In the genomic region with DNA sequence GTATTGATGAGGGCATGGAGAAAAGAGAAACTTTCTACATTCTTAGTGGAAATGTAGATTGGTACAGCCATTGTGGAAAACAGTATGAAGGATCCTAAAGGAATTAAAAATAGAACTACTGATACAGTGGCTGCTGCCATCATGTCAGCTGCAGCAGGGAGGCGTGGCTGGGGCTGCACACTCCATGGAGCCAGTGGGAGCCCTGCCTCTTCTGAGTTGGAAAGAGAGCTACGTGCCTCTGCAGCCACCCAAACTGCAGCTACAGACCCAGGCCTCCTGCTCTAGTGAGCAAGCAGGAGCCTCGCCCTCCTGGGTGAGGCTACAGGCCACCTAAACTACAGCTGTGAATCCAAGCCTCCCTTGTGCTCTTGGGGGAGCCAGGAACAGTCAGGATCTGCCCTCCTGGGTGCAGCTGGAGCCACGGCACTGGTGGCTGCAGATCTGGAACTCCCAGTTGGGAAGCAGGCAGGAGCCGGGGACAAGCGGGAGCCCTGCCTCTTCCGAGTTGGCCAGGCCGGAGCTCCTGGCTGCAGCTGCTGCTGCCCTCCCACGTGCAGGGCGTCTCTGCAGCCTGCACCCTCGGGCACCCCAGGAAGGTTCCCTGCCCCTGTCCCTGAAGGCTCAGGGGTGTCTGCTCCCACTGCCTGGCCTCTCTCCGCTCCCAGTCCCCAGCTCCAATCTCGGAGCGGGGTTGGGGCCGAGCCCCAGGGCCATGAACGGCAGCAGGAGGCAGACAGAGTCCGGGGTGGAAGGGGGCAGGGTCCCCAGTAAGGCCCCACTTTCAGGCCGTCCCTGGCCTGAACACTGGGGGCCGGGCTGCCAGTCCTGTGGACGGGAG, we compare ENCODE assay signal across 22 cellular contexts.
DNase-seq lines count a peak whose midpoint lies in the region; ATAC-seq, FAIRE-seq and TF ChIP-seq lines count a peak whose summit lies in the region.
"Had no signal": no experiment of that assay in that cellular context is flagged by ENCODE, and none has a peak within 500 bp of the region (broad histone marks: within the 10 kb centered on the region; RNA-seq: fewer than 3 reads in every experiment).

No MANE protein-coding gene starts in this region.

- no peak overlapping the region for H3K4me3 Mint-ChIP-seq in endodermal cell
- no peak overlapping the region for H3K4me3 Mint-ChIP-seq in stimulated activated memory B cell treated with anti-CD40 and anti-IgM and Interleukin-4, amounts not matched to agents 10 μg/mL and 1 μg/mL and 100 μg/mL, for 72 hours
- H3K4me3 Mint-ChIP-seq: CD14-positive monocyte had no signal

- peak overlapping the region; percentile 37 for H2AFZ ChIP-seq in HepG2 (ENCODE audit: low read length)

- in situ Hi-C loops in HepG2 (cut with HindIII; ENCODE audit: extremely low pct_ligation_motif_present, low pct_unique_long_range_greater_than_20kb): no loop called here

- ATAC-seq in HepG2 (peak; percentile 87), pancreas (no peak)
- peak; percentile 37 for ATAC-seq in stimulated activated memory B cell treated with anti-CD40 and anti-IgM and Interleukin-4, amounts not matched to agents 10 μg/mL and 1 μg/mL and 100 μg/mL, for 72 hours
- ATAC-seq: PC-3 had no signal

- WGBS in endodermal cell (ENCODE audit: insufficient coverage in 1 of 2, insufficient read length in 1 of 2), 2 experiments: 87 to 93% methylated on average over 10 to 20 of the region's 20 CpGs
- 11% methylated on average over 6 of the region's 20 CpGs for WGBS in HepG2 (ENCODE audit: low lambda C conversion rate)
- 82 to 90% methylated on average over 20 of the region's 20 CpGs for WGBS in pancreas, 2 donors

- no peaks in the 10 kb centered on the region for H3K9me3 Mint-ChIP-seq in endodermal cell
- H3K9me3 Mint-ChIP-seq in stimulated activated memory B cell treated with anti-CD40 and anti-IgM and Interleukin-4, amounts not matched to agents 10 μg/mL and 1 μg/mL and 100 μg/mL, for 72 hours: no peaks in the 10 kb centered on the region
- H3K9me3 Mint-ChIP-seq: CD14-positive monocyte had no signal

- H3K4me1 ChIP-seq in SJCRH30 (peaks cover 8% of the 10 kb centered on the region), endodermal cell (ENCODE audit: control insufficient read depth, insufficient read depth, low read length) (no peaks in the 10 kb centered on the region), HepG2 (ENCODE audit: insufficient read depth, low read length) (peaks cover 31% of the 10 kb centered on the region), pancreas (no peaks in the 10 kb centered on the region)

- H3K4me3 ChIP-seq in SJCRH30 (peak overlapping the region; percentile 34), endodermal cell (ENCODE audit: low read length) (no peak overlapping the region), HepG2 (replicated peaks in 1 of 3; ENCODE audit: insufficient read depth in 1 of 3, low read depth in 2 of 3, low read length in 3 of 3) (peak overlapping the region; percentile 40 to 61 (median 43)), pancreas (no peak overlapping the region)
- H3K4me3 ChIP-seq: HAP-1 had no signal

- TF ChIP-seq CTCF in endodermal cell (conservative IDR thresholded peaks at IDR 0.05) (no peak), HepG2 (CRISPR knock-in tag; IDR thresholded peaks at IDR 0.05) (no peak), pancreas (IDR thresholded peaks at IDR 0.05) (no peak)

- no TSS peak for BruUV-seq in HepG2 (replicated peaks; lab: Mats Ljungman, UMichigan)

- H3K27ac Mint-ChIP-seq in endodermal cell: no peak overlapping the region
- H3K27ac Mint-ChIP-seq in stimulated activated memory B cell treated with anti-CD40 and anti-IgM and Interleukin-4, amounts not matched to agents 10 μg/mL and 1 μg/mL and 100 μg/mL, for 72 hours: no peak overlapping the region
- H3K27ac Mint-ChIP-seq: CD14-positive monocyte had no signal

- H3K27me3 ChIP-seq in SJCRH30 (no peaks in the 10 kb centered on the region), endodermal cell (ENCODE audit: control insufficient read depth, insufficient read depth, low read length, poor library complexity, severe bottlenecking) (no peaks in the 10 kb centered on the region), HepG2 (ENCODE audit: control insufficient read depth in 1 of 2, insufficient read depth in 2 of 2, low read length in 2 of 2) (no peaks in the 10 kb centered on the region), pancreas (no peaks in the 10 kb centered on the region)

- H3K36me3 Mint-ChIP-seq in endodermal cell (ENCODE audit: low read depth): no peaks in the 10 kb centered on the region
- no peaks in the 10 kb centered on the region for H3K36me3 Mint-ChIP-seq in stimulated activated memory B cell treated with anti-CD40 and anti-IgM and Interleukin-4, amounts not matched to agents 10 μg/mL and 1 μg/mL and 100 μg/mL, for 72 hours
- H3K36me3 Mint-ChIP-seq: CD14-positive monocyte had no signal

- no peak for TF ChIP-seq EP300 in HepG2 (IDR thresholded peaks at IDR 0.05; ENCODE audit: low read depth in 2 of 2, low read length in 2 of 2)
- TF ChIP-seq EP300 in HepG2 (CRISPR knock-in tag; IDR thresholded peaks at IDR 0.05; ENCODE audit: borderline replicate concordance): no peak

- H3K4me2 ChIP-seq in HepG2 (ENCODE audit: low read depth, low read length): peak overlapping the region; percentile 85
- H3K4me2 ChIP-seq: SK-N-SH had no signal

- intact Hi-C loops in HepG2 (cut with micrococcal nuclease; ENCODE audit: unreplicated experiment) (no loop called here), pancreas (cut with DNase I) (no loop called here)

- H3K36me3 ChIP-seq in SJCRH30: no peaks in the 10 kb centered on the region; the same call in 1 of the 2 replicates
- H3K36me3 ChIP-seq in endodermal cell (ENCODE audit: control insufficient read depth, insufficient read depth, low read length): no peaks in the 10 kb centered on the region
- no peaks in the 10 kb centered on the region for H3K36me3 ChIP-seq in HepG2 (replicated peaks in 1 of 2; ENCODE audit: control insufficient read depth in 1 of 2, insufficient read depth in 2 of 2, low read length in 2 of 2)
- no peaks in the 10 kb centered on the region for H3K36me3 ChIP-seq in pancreas
- H3K36me3 ChIP-seq: HAP-1 had no signal

- H4K20me1 ChIP-seq in HepG2 (ENCODE audit: insufficient read depth, low read length): no peaks in the 10 kb centered on the region

- no peaks in the 10 kb centered on the region for H3K79me2 ChIP-seq in HepG2 (ENCODE audit: insufficient read depth, low read length)

- POLR2A ChIA-PET in HepG2 (lab: Yijun Ruan, JAX): no interaction called here
- POLR2A ChIA-PET in HEK293T (lab: Yijun Ruan, JAX): no interaction called here

- no peak for TF ChIP-seq RAD21 in HepG2 (CRISPR knock-in tag; IDR thresholded peaks at IDR 0.05)

- CTCF ChIA-PET in HepG2 (lab: Yijun Ruan, JAX; ENCODE audit: low intra/inter-chr PET ratio, low total read pairs) (no interaction called here), HEK293T (lab: Yijun Ruan, JAX) (interaction anchor here (0.6 kb wide), 2 partner anchors 29 to 908 kb away, joined by 3 to 10 read pairs; no protein-coding TSS in a partner anchor)

- H3K9me3 ChIP-seq in SJCRH30 (replicated peaks): no peaks in the 10 kb centered on the region; the same call in 1 of the 2 replicates
- no peaks in the 10 kb centered on the region for H3K9me3 ChIP-seq in endodermal cell (ENCODE audit: control insufficient read depth, low read length)
- no peaks in the 10 kb centered on the region for H3K9me3 ChIP-seq in HepG2 (ENCODE audit: low read length)
- no peaks in the 10 kb centered on the region for H3K9me3 ChIP-seq in pancreas
- H3K9me3 ChIP-seq: HAP-1, SK-N-SH had no signal

- no peak overlapping the region for H3K27ac ChIP-seq in SJCRH30
- H3K27ac ChIP-seq in endodermal cell (ENCODE audit: low read depth, low read length): no peak overlapping the region
- H3K27ac ChIP-seq in HepG2 (ENCODE audit: extremely low read length, insufficient read depth, low read length): no peak overlapping the region
- no peak overlapping the region for H3K27ac ChIP-seq in pancreas

- peak; percentile 41 to 52 for DNase-seq in SJCRH30
- peak; percentile 50 for DNase-seq in endodermal cell
- DNase-seq in HepG2 (ENCODE audit: low spot score): no peak
- DNase-seq in pancreas: no peak
- DNase-seq in HEK293T (ENCODE audit: extremely low spot score): no peak
- DNase-seq in NCI-H526 treated with DMSO at 0.1 percent for 48 hours (lab: John Stamatoyannopoulos, UW): no peak
- DNase-seq: ACHN, AML-193, DMS 273 treated with DMSO at 0.1 percent for 48 hours, GF-D8, KBM-7, NCI-H1417 treated with DMSO at 0.1 percent for 48 hours, NCI-H1930, NCI-H2171 treated with DMSO at 0.1 percent for 48 hours, NCI-H510A, NCI-H82, PC-3, SK-N-SH had no signal

- no peaks in the 10 kb centered on the region for H3K4me1 Mint-ChIP-seq in endodermal cell
- no peaks in the 10 kb centered on the region for H3K4me1 Mint-ChIP-seq in stimulated activated memory B cell treated with anti-CD40 and anti-IgM and Interleukin-4, amounts not matched to agents 10 μg/mL and 1 μg/mL and 100 μg/mL, for 72 hours
- H3K4me1 Mint-ChIP-seq: CD14-positive monocyte had no signal

- TF ChIP-seq POLR2A in HepG2 (IDR thresholded peaks at IDR 0.05; ENCODE audit: insufficient read depth in 1 of 2, low read depth in 2 of 2, low read length in 2 of 2): no peak

- H3K27me3 Mint-ChIP-seq in endodermal cell (ENCODE audit: insufficient read depth): no peaks in the 10 kb centered on the region
- peaks cover 5% of the 10 kb centered on the region for H3K27me3 Mint-ChIP-seq in stimulated activated memory B cell treated with anti-CD40 and anti-IgM and Interleukin-4, amounts not matched to agents 10 μg/mL and 1 μg/mL and 100 μg/mL, for 72 hours

- FAIRE-seq in HepG2 (lab: Jason Lieb, UNC) (no peak), pancreas (lab: Jason Lieb, UNC) (no peak)
- FAIRE-seq: GM12891 had no signal

- H3K9ac ChIP-seq in endodermal cell (ENCODE audit: extremely low read depth, low read length, poor library complexity, severe bottlenecking) (no peak overlapping the region), HepG2 (ENCODE audit: insufficient read depth, low read depth, low read length) (peak overlapping the region; percentile 44)
- H3K9ac ChIP-seq: SK-N-SH had no signal

TF ChIP-seq in HEK293T, 16 proteins besides CTCF, POLR2A, EP300 and RAD21:
- no peak for TF ChIP-seq ZNF384 (IDR thresholded peaks at IDR 0.05)
- TF ChIP-seq TARDBP (IDR thresholded peaks at IDR 0.05): no peak
- TF ChIP-seq LEF1 (IDR thresholded peaks at IDR 0.05; ENCODE audit: borderline replicate concordance): no peak
- no peak for TF ChIP-seq FOXM1 (IDR thresholded peaks at IDR 0.05; ENCODE audit: borderline replicate concordance)
- TF ChIP-seq SUZ12 (IDR thresholded peaks at IDR 0.05): no peak
- TF ChIP-seq HDGF (IDR thresholded peaks at IDR 0.05; ENCODE audit: borderline replicate concordance): no peak

Comparison
In these comparisons a context has a peak if more than half of its experiments do, and no peak if none do; other contexts are left out.
1. DNase-seq: peak in SJCRH30 (2 of 2) and endodermal cell (single experiment); none in HepG2 (single experiment), pancreas (0 of 6), HEK293T (single experiment) and NCI-H526 treated with DMSO at 0.1 percent for 48 hours (single experiment).
2. H3K4me3 ChIP-seq: peak in SJCRH30 (single experiment) and HepG2 (3 of 3); none in endodermal cell (single experiment) and pancreas (0 of 4).
3. ATAC-seq: peak in HepG2 (single experiment) and stimulated activated memory B cell treated with anti-CD40 and anti-IgM and Interleukin-4, amounts not matched to agents 10 μg/mL and 1 μg/mL and 100 μg/mL, for 72 hours (single experiment); none in pancreas (0 of 4).